Comparison of ENCODE assay signal across 27 cellular contexts in the genomic region with DNA sequence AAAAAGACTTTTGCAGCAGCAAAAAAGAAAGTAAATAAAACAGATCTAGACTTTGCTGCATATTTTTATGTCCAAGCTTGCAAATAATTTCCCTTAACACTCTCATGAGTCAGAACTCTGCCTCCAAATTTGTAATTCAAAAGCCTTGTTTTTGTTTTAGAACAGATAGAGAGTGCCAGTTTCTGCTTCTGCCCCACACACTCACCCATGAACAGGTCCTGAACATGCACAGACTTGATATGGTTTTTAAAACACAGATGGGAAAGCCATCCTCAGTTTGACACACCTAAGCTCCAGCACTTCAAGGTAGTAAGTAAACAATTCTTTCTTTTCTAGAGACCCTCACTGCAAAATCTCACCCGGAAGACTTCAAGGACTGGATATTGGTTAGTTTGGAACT. TPM values are rescaled to one million over a fixed set of nuclear protein-coding genes. Genes with fewer than 3 reads are reported as not detected.
DNase-seq lines count a peak whose midpoint lies in the region; ATAC-seq, FAIRE-seq and TF ChIP-seq lines count a peak whose summit lies in the region.
"Had no signal": no experiment of that assay in that cellular context is flagged by ENCODE, and none has a peak within 500 bp of the region (broad histone marks: within the 10 kb centered on the region; RNA-seq: fewer than 3 reads in every experiment).

No MANE protein-coding gene starts in this region.

- peak; percentile 18 for DNase-seq in DMS79 treated with DMSO at 0.1 percent for 48 hours (lab: John Stamatoyannopoulos, UW)
- DNase-seq in DMS79 (lab: John Stamatoyannopoulos, UW), result no peak
- peak; percentile 26 for DNase-seq in NCI-H345 (lab: John Stamatoyannopoulos, UW)
- DNase-seq in mammary epithelial cell, result peak; percentile 71
- DNase-seq in keratinocyte (ENCODE audit: low read depth, low spot score), result no peak
- no peak for DNase-seq in Calu3
- DNase-seq in PC-9, result no peak
- DNase-seq: 8988T; C1 segment of cervical spinal cord; CD8-positive, alpha-beta T cell; DND-41; GM23248; H9; HFFc6; IMR-90; MV-4-11; NCI-H1694 treated with DMSO at 0.1 percent for 48 hours; NCI-H2081 treated with DMSO at 0.1 percent for 48 hours; NCI-H2227 treated with DMSO at 0.1 percent for 48 hours; NCI-H524; NCI-H82; Peyer's patch had no signal

- no peaks in the 10 kb centered on the region for H3K9me1 ChIP-seq in keratinocyte (ENCODE audit: control insufficient read depth, extremely low read depth, insufficient read depth, low read length)

- H3K4me3 ChIP-seq in mammary epithelial cell (replicated peaks in 1 of 3; ENCODE audit: insufficient read depth in 1 of 3, low read depth in 2 of 3, low read length in 3 of 3) (no peak overlapping the region), keratinocyte (ENCODE audit: control insufficient read depth in 2 of 3, extremely low read depth in 1 of 3, insufficient read depth in 2 of 3, low read depth in 1 of 3, low read length in 3 of 3) (no peak overlapping the region), PC-9 (no peak overlapping the region)
- H3K4me3 ChIP-seq: GM12878, GM23248, Peyer's patch had no signal

- no peaks in the 10 kb centered on the region for H3K27me3 ChIP-seq in mammary epithelial cell (ENCODE audit: insufficient read depth, low read length)
- no peaks in the 10 kb centered on the region for H3K27me3 ChIP-seq in keratinocyte (ENCODE audit: control insufficient read depth, extremely low read depth, insufficient read depth, low read length)
- no peaks in the 10 kb centered on the region for H3K27me3 ChIP-seq in PC-9 (ENCODE audit: insufficient read depth, low read depth)
- H3K27me3 ChIP-seq: Peyer's patch had no signal

- H3K27me3 Mint-ChIP-seq in Calu3 (ENCODE audit: unreplicated experiment), result no peaks in the 10 kb centered on the region

- H3F3A ChIP-seq in PC-9 (ENCODE audit: insufficient read depth, low read depth), result no peaks in the 10 kb centered on the region

- H3K9ac ChIP-seq in mammary epithelial cell (ENCODE audit: insufficient read depth, low read length), result no peak overlapping the region
- no peak overlapping the region for H3K9ac ChIP-seq in keratinocyte (ENCODE audit: control insufficient read depth, extremely low read depth, insufficient read depth, low read length)
- H3K9ac ChIP-seq: GM23248, KMS-11 had no signal

- 10% methylated on average over 1 of the region's 1 CpG for WGBS in mammary epithelial cell (ENCODE audit: low coverage, missing lambda C conversion rate)

- no peaks in the 10 kb centered on the region for H3K36me3 Mint-ChIP-seq in Calu3 (ENCODE audit: insufficient read depth, unreplicated experiment)
- H3K36me3 Mint-ChIP-seq: CD8-positive, alpha-beta T cell had no signal

- H3K27ac Mint-ChIP-seq in Calu3 (ENCODE audit: unreplicated experiment), result no peak overlapping the region
- H3K27ac Mint-ChIP-seq: CD8-positive, alpha-beta T cell; H9; HFFc6 had no signal

- no peak overlapping the region for H2AFZ ChIP-seq in mammary epithelial cell (ENCODE audit: low read depth, low read length)
- H2AFZ ChIP-seq in keratinocyte (ENCODE audit: control insufficient read depth, low read length), result no peak overlapping the region
- H2AFZ ChIP-seq in PC-9, result no peak overlapping the region
- H2AFZ ChIP-seq: GM23248 had no signal

- H3K4me1 Mint-ChIP-seq in Calu3 (ENCODE audit: low read depth, unreplicated experiment), result no peaks in the 10 kb centered on the region

- BruUV-seq in mammary epithelial cell (replicated peaks; lab: Mats Ljungman, UMichigan) (no TSS peak), Calu3 (replicated peaks; lab: Mats Ljungman, UMichigan) (no TSS peak), PC-9 (replicated peaks; lab: Mats Ljungman, UMichigan) (no TSS peak)

- H3K9me3 ChIP-seq in mammary epithelial cell (replicated peaks; ENCODE audit: insufficient read depth, low read length), result no peaks in the 10 kb centered on the region
- H3K9me3 ChIP-seq in keratinocyte (ENCODE audit: control insufficient read depth, low read depth, low read length), result no peaks in the 10 kb centered on the region
- no peaks in the 10 kb centered on the region for H3K9me3 ChIP-seq in PC-9 (ENCODE audit: insufficient read depth, low read depth)
- H3K9me3 ChIP-seq: Peyer's patch had no signal

- no peaks in the 10 kb centered on the region for H3K9me2 ChIP-seq in PC-9 (ENCODE audit: insufficient read depth)

- dilution Hi-C loops in mammary epithelial cell (cut with HindIII; ENCODE audit: low sequenced_read_pairs) (no loop called here), keratinocyte (cut with MboI; ENCODE audit: extremely low pct_ligation_motif_present, low sequenced_read_pairs) (no loop called here)

- ATAC-seq in GM19467 (IDR thresholded peaks at IDR 0.05; ENCODE audit: unreplicated experiment), result no peak
- ATAC-seq: CD8-positive, alpha-beta T cell; GM12878; Right ventricle myocardium inferior had no signal

- H3K4me2 ChIP-seq in mammary epithelial cell (ENCODE audit: insufficient read depth, low read depth, low read length) (peak overlapping the region; percentile 41), keratinocyte (ENCODE audit: control insufficient read depth, extremely low read depth, insufficient read depth, low read depth, low read length) (peak overlapping the region; percentile 25), PC-9 (no peak overlapping the region)
- H3K4me2 ChIP-seq: KMS-11 had no signal

- in situ Hi-C loops in mammary epithelial cell (cut with MboI; ENCODE audit: low sequenced_read_pairs in 2 of 2), result no loop called here

- H3K79me2 ChIP-seq in mammary epithelial cell (ENCODE audit: insufficient read depth, low read length) (no peaks in the 10 kb centered on the region), keratinocyte (ENCODE audit: control insufficient read depth, insufficient read depth, low read length) (no peaks in the 10 kb centered on the region), PC-9 (ENCODE audit: low read depth) (no peaks in the 10 kb centered on the region)

- FAIRE-seq in keratinocyte (lab: Jason Lieb, UNC), result no peak
- FAIRE-seq: GM12878 had no signal

- no peak for TF ChIP-seq CTCF in mammary epithelial cell (conservative IDR thresholded peaks at IDR 0.05 in 1 of 2, IDR thresholded peaks at IDR 0.05 in 1 of 2; ENCODE audit: extremely low read depth in 1 of 2, insufficient read depth in 1 of 2, low read depth in 1 of 2, low read length in 2 of 2)
- no peak for TF ChIP-seq CTCF in keratinocyte (optimal IDR thresholded peaks at IDR 0.05 in 1 of 3, IDR thresholded peaks at IDR 0.05 in 1 of 3, conservative IDR thresholded peaks at IDR 0.05 in 1 of 3; ENCODE audit: extremely low read depth in 1 of 3, insufficient read depth in 2 of 3, low read length in 3 of 3)
- no peak for TF ChIP-seq CTCF in Calu3 (IDR thresholded peaks at IDR 0.05; ENCODE audit: unreplicated experiment)
- no peak for TF ChIP-seq CTCF in PC-9 (conservative IDR thresholded peaks at IDR 0.05)

- POLR2A ChIA-PET in PC-9 (lab: Charles Lee; ENCODE audit: unreplicated experiment), result no interaction called here

- no peak overlapping the region for H3K4me3 Mint-ChIP-seq in Calu3 (ENCODE audit: low read depth, unreplicated experiment)
- H3K4me3 Mint-ChIP-seq: CD8-positive, alpha-beta T cell; H9; HFFc6 had no signal

- H3K36me3 ChIP-seq in mammary epithelial cell (ENCODE audit: insufficient read depth, low read length), result no peaks in the 10 kb centered on the region
- no peaks in the 10 kb centered on the region for H3K36me3 ChIP-seq in keratinocyte (ENCODE audit: control insufficient read depth in 2 of 2, extremely low read depth in 1 of 2, insufficient read depth in 2 of 2, low read length in 2 of 2)
- H3K36me3 ChIP-seq in PC-9 (ENCODE audit: low read depth), result no peaks in the 10 kb centered on the region
- H3K36me3 ChIP-seq: Peyer's patch had no signal

- H3K9me3 Mint-ChIP-seq in Calu3 (ENCODE audit: low read depth, unreplicated experiment), result peaks cover 12% of the 10 kb centered on the region
- H3K9me3 Mint-ChIP-seq: H9 had no signal

- H3K4me1 ChIP-seq in mammary epithelial cell (ENCODE audit: insufficient read depth, low read length) (no peaks in the 10 kb centered on the region), keratinocyte (ENCODE audit: control insufficient read depth, extremely low read depth, insufficient read depth, low read length) (peaks cover 9% of the 10 kb centered on the region), PC-9 (replicated peaks; ENCODE audit: insufficient read depth) (no peaks in the 10 kb centered on the region)
- H3K4me1 ChIP-seq: Peyer's patch had no signal

- no peak overlapping the region for H3K27ac ChIP-seq in mammary epithelial cell (ENCODE audit: insufficient read depth, low read depth, low read length)
- H3K27ac ChIP-seq in keratinocyte (ENCODE audit: control insufficient read depth, insufficient read depth, low read length), result no peak overlapping the region
- no peak overlapping the region for H3K27ac ChIP-seq in PC-9
- H3K27ac ChIP-seq: GM23248, KMS-11, Peyer's patch had no signal

- intact Hi-C loops in mammary epithelial cell (cut with micrococcal nuclease) (no loop called here), Calu3 (cut with micrococcal nuclease; ENCODE audit: unreplicated experiment) (no loop called here), PC-9 (cut with micrococcal nuclease; ENCODE audit: unreplicated experiment) (no loop called here)

- CTCF ChIA-PET in mammary epithelial cell (lab: Charles Lee; ENCODE audit: low non-redundant PET), result no interaction called here
- CTCF ChIA-PET in Calu3 (lab: Charles Lee), result no interaction called here
- CTCF ChIA-PET in PC-9 (lab: Charles Lee), result no interaction called here

- no peaks in the 10 kb centered on the region for H4K20me1 ChIP-seq in mammary epithelial cell (ENCODE audit: insufficient read depth, low read length)
- no peaks in the 10 kb centered on the region for H4K20me1 ChIP-seq in keratinocyte (ENCODE audit: control insufficient read depth, extremely low read depth, insufficient read depth, low read length)
- H4K20me1 ChIP-seq in PC-9 (ENCODE audit: insufficient read depth), result no peaks in the 10 kb centered on the region

RNA-seq across cellular contexts. Expression of a gene that starts 39.7 kb away (rescaled TPM):
- total RNA-seq in mammary epithelial cell (not detected), Calu3 (2022) (not detected in 2 replicates), PC-9 (2021) (0.93 and 1.2 TPM in 2 replicates)
- polyA plus RNA-seq in mammary epithelial cell (not detected), keratinocyte (not detected in 3 replicates)
- polyA minus RNA-seq in mammary epithelial cell (not detected), keratinocyte (0.23 TPM in 1 of 3 replicates, not detected in the others)
- not detected for polyA plus RNA-seq in keratinocyte (2011; ENCODE audit: low read depth)
- not detected in 2 replicates for polyA plus RNA-seq in keratinocyte (2011; cell fraction: cytosol; rRNA removed)
- polyA plus RNA-seq in keratinocyte (2011; cell fraction: nucleus; rRNA removed), result not detected in 2 replicates
- not detected in 2 replicates for polyA plus RNA-seq in keratinocyte (2012; ENCODE audit: low replicate concordance)
- polyA minus RNA-seq in keratinocyte (2011; cell fraction: cytosol; rRNA and poly(A)+ RNA removed), result not detected
- not detected in 2 replicates for polyA minus RNA-seq in keratinocyte (2011; cell fraction: nucleus; rRNA and poly(A)+ RNA removed)
- total RNA-seq: CD8-positive, alpha-beta T cell; GM12878; GM23248; H9; HFFc6; IMR-90; Peyer's patch; Right ventricle myocardium inferior; SK-MEL-5 had no signal
- polyA plus RNA-seq: GM23248, IMR-90 had no signal

Comparison
In these comparisons a context has a peak if more than half of its experiments do, and no peak if none do; other contexts are left out.
1. DNase-seq: peak in DMS79 treated with DMSO at 0.1 percent for 48 hours (single experiment), NCI-H345 (single experiment) and mammary epithelial cell (single experiment); none in DMS79 (single experiment), keratinocyte (single experiment), Calu3 (single experiment) and PC-9 (0 of 2).